ENCODE assay signal across 18 cellular contexts in genomic region chr13:111572956-111573355, GRCh38.
DNase-seq lines count a peak whose midpoint lies in the region; ATAC-seq and TF ChIP-seq lines count a peak whose summit lies in the region.
"Had no signal": no experiment of that assay in that cellular context is flagged by ENCODE, and none has a peak within 500 bp of the region (broad histone marks: within the 10 kb centered on the region; RNA-seq: fewer than 3 reads in every experiment).

No MANE protein-coding gene starts in this region.

- peaks cover 15% of the 10 kb centered on the region for H3K9me3 ChIP-seq in mucosa of descending colon
- H3K9me3 ChIP-seq: SK-N-SH had no signal

- H3K4me1 ChIP-seq in mucosa of descending colon (ENCODE audit: low read depth) = no peaks in the 10 kb centered on the region

- no peaks in the 10 kb centered on the region for H3K36me3 ChIP-seq in mucosa of descending colon (ENCODE audit: low read depth)
- H3K36me3 ChIP-seq: cardiac muscle cell had no signal

- peak; percentile 34 for ATAC-seq in mucosa of descending colon
- ATAC-seq in HG03354 (IDR thresholded peaks at IDR 0.05; ENCODE audit: poor library complexity, severe bottlenecking, unreplicated experiment) = no peak
- no peak for ATAC-seq in GM21515 (IDR thresholded peaks at IDR 0.05; ENCODE audit: unreplicated experiment)
- ATAC-seq in GM21576 (IDR thresholded peaks at IDR 0.05; ENCODE audit: unreplicated experiment) = no peak
- ATAC-seq: activated naive CD8-positive, alpha-beta T cell treated with anti-CD3 and anti-CD28 coated beads, Interleukin-2, amount 50 U/mL, for 24 hours; left cardiac atrium had no signal

- no peak overlapping the region for H3K4me3 ChIP-seq in mucosa of descending colon
- H3K4me3 ChIP-seq: cardiac muscle cell had no signal

- intact Hi-C loops in mucosa of descending colon (cut with DNase I, micrococcal nuclease) = no loop called here

- DNase-seq in DMS79 (lab: John Stamatoyannopoulos, UW) (peak; percentile 94), NCI-H2029 treated with DMSO at 0.1 percent for 48 hours (lab: John Stamatoyannopoulos, UW) (peak; percentile 85), NCI-H748 (lab: John Stamatoyannopoulos, UW; ENCODE audit: unreplicated experiment) (peak; percentile 100), mucosa of descending colon (peak in 2 of 3 donors; percentile 10 to 36), GF-D8 (lab: John Stamatoyannopoulos, UW) (no peak)
- DNase-seq: activated CD4-positive, alpha-beta T cell treated with anti-CD3 and anti-CD28 coated beads, Interleukin-2, amount 50 U/mL, for 48 hours; activated naive CD8-positive, alpha-beta T cell treated with anti-CD3 and anti-CD28 coated beads, Interleukin-2, amount 50 U/mL, for 24 hours; effector CD4-positive, alpha-beta T cell; H7; hypothalamus; left cardiac atrium; MV-4-11; SK-N-SH; stimulated activated naive CD4-positive, alpha-beta T cell treated with Interleukin-2 at 50 U/mL for 16 hours had no signal

- no peak for TF ChIP-seq CTCF in mucosa of descending colon (IDR thresholded peaks at IDR 0.05)
